Comparison of ENCODE assay signal across 1 cellular context in genomic region chr10:69408318-69409175, GRCh38.
TF ChIP-seq lines count a peak whose summit lies in the region.

No MANE protein-coding gene starts in this region.

TF ChIP-seq in GM12878, 131 proteins besides CTCF, POLR2A, EP300 and RAD21 (continued from another document):
- TF ChIP-seq MLLT1 (IDR thresholded peaks at IDR 0.05) (peak; percentile 56; the same call in 1 of the 2 replicates), USF2 (IDR thresholded peaks at IDR 0.05; ENCODE audit: borderline replicate concordance, low read depth, low read length) (no peak), BACH1 (IDR thresholded peaks at IDR 0.05; ENCODE audit: borderline replicate concordance) (no peak), ZNF592 (IDR thresholded peaks at IDR 0.05) (0 out of 2 replicates have a peak, but pooled peaks have one; percentile 52), STAT3 (IDR thresholded peaks at IDR 0.05; ENCODE audit: low read depth, low read length) (no peak), SMC3 (IDR thresholded peaks at IDR 0.05; ENCODE audit: borderline replicate concordance, low read length) (peak; percentile 41), RELA (IDR thresholded peaks at IDR 0.05; ENCODE audit: borderline replicate concordance, partially characterized antibody) (no peak), CHD1 (IDR thresholded peaks at IDR 0.05; ENCODE audit: low read depth, low read length) (no peak), ZBTB11 (CRISPR knock-in tag; IDR thresholded peaks at IDR 0.05) (no peak), POU2F2 (IDR thresholded peaks at IDR 0.05; ENCODE audit: borderline replicate concordance, low read depth, low read length) (no peak), MYB (IDR thresholded peaks at IDR 0.05; ENCODE audit: borderline replicate concordance, low read depth, low read length) (no peak), KDM1A (IDR thresholded peaks at IDR 0.05; ENCODE audit: borderline replicate concordance) (no peak), TCF12 (IDR thresholded peaks at IDR 0.05; ENCODE audit: low read depth, low read length) (no peak), GATAD2B (conservative IDR thresholded peaks at IDR 0.05; ENCODE audit: low read depth) (peak; percentile 76), ZZZ3 (IDR thresholded peaks at IDR 0.05; ENCODE audit: control insufficient read depth, insufficient read length, low read depth) (no peak), BHLHE40 (IDR thresholded peaks at IDR 0.05; ENCODE audit: borderline replicate concordance in 1 of 2, low read depth in 2 of 2, low read length in 1 of 2) (peak; percentile 30 to 78; a peak in 2 of 4 replicates), SP1 (IDR thresholded peaks at IDR 0.05; ENCODE audit: low read depth, low read length) (peak; percentile 70), SKIL (IDR thresholded peaks at IDR 0.05; ENCODE audit: low read depth, poor library complexity, severe bottlenecking) (no peak), ZSCAN29 (IDR thresholded peaks at IDR 0.05) (no peak), RELB (IDR thresholded peaks at IDR 0.05; ENCODE audit: low read depth) (0 out of 2 replicates have a peak, but pooled peaks have one; percentile 16), RUNX3 (IDR thresholded peaks at IDR 0.05; ENCODE audit: low read length) (no peak; the same call in 1 of the 2 replicates)
TF ChIP-seq in GM12878: peak in this region for 27.
